5 cellular contexts compared by ENCODE assay signal in the genomic region with DNA sequence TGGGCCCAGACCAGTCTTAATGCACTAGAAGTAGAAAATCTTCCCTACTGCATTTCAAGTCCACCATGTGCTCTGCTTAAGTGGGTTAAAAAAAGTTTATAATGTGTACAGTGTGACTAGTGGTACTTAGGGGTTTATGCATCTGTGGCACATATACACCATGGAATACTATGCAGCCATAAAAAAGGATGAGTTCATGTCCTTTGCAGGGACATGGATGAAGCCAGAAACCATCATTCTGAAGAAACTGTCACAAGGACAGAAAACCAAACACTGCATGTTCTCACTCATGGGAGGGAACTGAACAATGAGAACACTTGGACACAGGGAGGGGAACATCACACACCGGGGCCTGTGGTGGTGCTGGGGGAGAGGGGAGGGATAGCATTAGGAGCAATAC. TPM values are rescaled to one million over a fixed set of nuclear protein-coding genes. Genes with fewer than 3 reads are reported as not detected.
"Had no signal": no experiment of that assay in that cellular context is flagged by ENCODE, and none has a peak within 500 bp of the region (broad histone marks: within the 10 kb centered on the region; RNA-seq: fewer than 3 reads in every experiment).

No MANE protein-coding gene starts in this region.

RNA-seq across cellular contexts. Expression of a gene that starts 9.4 kb away (rescaled TPM):
- total RNA-seq: epithelial cell of proximal tubule, fibroblast of lung, foreskin keratinocyte, kidney epithelial cell, left ventricle myocardium superior had no signal
- polyA plus RNA-seq: fibroblast of lung, foreskin keratinocyte had no signal
